Comparison of ENCODE assay signal across 8 cellular contexts in the genomic region with DNA sequence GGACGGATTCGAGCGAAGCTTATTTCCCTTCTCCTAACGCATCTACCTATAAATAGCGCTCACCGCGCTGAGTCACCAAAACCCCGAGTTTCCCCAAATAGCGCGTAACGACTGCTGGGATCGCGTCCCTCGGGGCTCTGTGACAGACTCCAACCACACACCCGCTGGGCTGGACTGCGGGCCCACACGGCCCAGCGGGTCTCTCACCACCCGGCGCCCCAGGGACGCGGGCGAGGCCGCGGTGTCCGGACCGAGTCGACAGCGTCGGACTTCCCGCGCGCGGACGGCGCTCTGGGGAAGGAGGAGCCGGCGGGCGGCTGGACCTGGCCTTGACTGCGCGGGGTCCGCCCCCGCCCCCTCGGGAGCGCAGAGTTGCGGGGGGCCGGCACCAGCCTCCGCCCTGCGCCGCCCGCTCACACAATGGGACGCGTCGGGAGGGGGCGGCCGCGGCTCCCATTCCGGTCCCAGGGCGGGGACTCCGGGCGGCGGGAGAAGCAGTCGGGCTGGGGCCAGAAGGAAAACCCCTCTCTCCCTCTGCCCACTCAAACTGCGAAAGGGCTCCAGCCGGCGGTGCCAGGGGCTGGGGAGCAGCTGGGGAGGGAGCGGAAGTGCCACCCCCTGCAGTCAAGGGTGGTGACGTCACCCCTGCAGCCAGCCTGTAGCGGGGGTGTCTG.
DNase-seq lines count a peak whose midpoint lies in the region; ATAC-seq, FAIRE-seq and TF ChIP-seq lines count a peak whose summit lies in the region.

No MANE protein-coding gene starts in this region.

- H3K9ac ChIP-seq in Loucy (ENCODE audit: low read depth, low read length, poor library complexity, severe bottlenecking) = peak overlapping the region; percentile 97

- FAIRE-seq in H54 (lab: Jason Lieb, UNC) = no peak

- peak overlapping the region; percentile 94 for H3K27ac Mint-ChIP-seq in activated naive CD4-positive, alpha-beta T cell treated with anti-CD3 and anti-CD28 coated beads, Interleukin-2, amount 50 U/mL, for 24 hours
- peak overlapping the region; percentile 93 for H3K27ac Mint-ChIP-seq in type B pancreatic cell

- peak; percentile 48 for TF ChIP-seq POLR2A in H54 (IDR thresholded peaks at IDR 0.05; ENCODE audit: low read depth, low read length)

- H3K27me3 ChIP-seq in Loucy (ENCODE audit: insufficient read depth, low read length, poor library complexity, severe bottlenecking) (no peaks in the 10 kb centered on the region), SJSA1 (replicated peaks) (no peaks in the 10 kb centered on the region)

- H2AFZ ChIP-seq in Loucy (ENCODE audit: low read length) = peak overlapping the region; percentile 31

- H3K27ac ChIP-seq in SJSA1 = peak overlapping the region; percentile 96

- H3K9me2 ChIP-seq in Loucy (replicated peaks; ENCODE audit: low read depth, low read length) = no peaks in the 10 kb centered on the region

- H3K9me3 Mint-ChIP-seq in activated naive CD4-positive, alpha-beta T cell treated with anti-CD3 and anti-CD28 coated beads, Interleukin-2, amount 50 U/mL, for 24 hours = no peaks in the 10 kb centered on the region
- no peaks in the 10 kb centered on the region for H3K9me3 Mint-ChIP-seq in type B pancreatic cell

- H4K20me1 ChIP-seq in Loucy (ENCODE audit: insufficient read depth, low read length, poor library complexity, severe bottlenecking) = peaks cover 15% of the 10 kb centered on the region

- peak overlapping the region; percentile 78 for H3K4me2 ChIP-seq in Loucy (ENCODE audit: low read depth, low read length, poor library complexity, severe bottlenecking)

- peak overlapping the region; percentile 89 for H3K4me3 Mint-ChIP-seq in activated naive CD4-positive, alpha-beta T cell treated with anti-CD3 and anti-CD28 coated beads, Interleukin-2, amount 50 U/mL, for 24 hours
- H3K4me3 Mint-ChIP-seq in type B pancreatic cell = peak overlapping the region; percentile 90

- TF ChIP-seq CTCF in Loucy (conservative IDR thresholded peaks at IDR 0.05; ENCODE audit: low read length) (no peak), omental fat pad (IDR thresholded peaks at IDR 0.05) (no peak), type B pancreatic cell (conservative IDR thresholded peaks at IDR 0.05) (no peak)

- H3K27me3 Mint-ChIP-seq in activated naive CD4-positive, alpha-beta T cell treated with anti-CD3 and anti-CD28 coated beads, Interleukin-2, amount 50 U/mL, for 24 hours = peaks cover 5% of the 10 kb centered on the region
- H3K27me3 Mint-ChIP-seq in type B pancreatic cell = peaks cover 35% of the 10 kb centered on the region

- H3K4me3 ChIP-seq in Loucy (ENCODE audit: low read length, poor library complexity, severe bottlenecking) (peak overlapping the region; percentile 93), SJSA1 (peak overlapping the region; percentile 87)

- H3F3A ChIP-seq in Loucy (ENCODE audit: low read depth) = 0 out of 2 replicates have a peak, but pooled peaks cover 3% of the 10 kb centered on the region

- H3K36me3 Mint-ChIP-seq in activated naive CD4-positive, alpha-beta T cell treated with anti-CD3 and anti-CD28 coated beads, Interleukin-2, amount 50 U/mL, for 24 hours = peaks cover 2% of the 10 kb centered on the region
- peaks cover 14% of the 10 kb centered on the region for H3K36me3 Mint-ChIP-seq in type B pancreatic cell

- peak; percentile 91 for ATAC-seq in omental fat pad (ENCODE audit: low FRiP score)

- H3K4me1 Mint-ChIP-seq in activated naive CD4-positive, alpha-beta T cell treated with anti-CD3 and anti-CD28 coated beads, Interleukin-2, amount 50 U/mL, for 24 hours = peaks cover 62% of the 10 kb centered on the region
- H3K4me1 Mint-ChIP-seq in type B pancreatic cell (ENCODE audit: unreplicated experiment) = peaks cover 30% of the 10 kb centered on the region

- peaks cover 44% of the 10 kb centered on the region for H3K4me1 ChIP-seq in Loucy (ENCODE audit: insufficient read depth, low read length, poor library complexity, severe bottlenecking)
- H3K4me1 ChIP-seq in SJSA1 (replicated peaks) = peaks cover 21% of the 10 kb centered on the region

- H3K9me3 ChIP-seq in Loucy (ENCODE audit: insufficient read depth, low read depth, low read length) = no peaks in the 10 kb centered on the region
- no peaks in the 10 kb centered on the region for H3K9me3 ChIP-seq in SJSA1 (replicated peaks)

- H3K36me3 ChIP-seq in Loucy (ENCODE audit: insufficient read depth, low read length) (no peaks in the 10 kb centered on the region), SJSA1 (no peaks in the 10 kb centered on the region; the same call in 1 of the 2 replicates)

- DNase-seq in GDM1 (lab: John Stamatoyannopoulos, UW) (peak; percentile 97), H54 (ENCODE audit: insufficient read length, low spot score) (peak; percentile 42), SJSA1 (ENCODE audit: low read depth in 1 of 2, low spot score in 2 of 2) (peak; percentile 95 to 97), glomerular visceral epithelial cell (ENCODE audit: extremely low spot score) (peak; percentile 98), omental fat pad (ENCODE audit: low spot score) (peak; percentile 77), type B pancreatic cell (ENCODE audit: extremely low spot score, unreplicated experiment) (no peak)

- H3K79me2 ChIP-seq in Loucy (ENCODE audit: insufficient read depth, low read length) = peaks cover 67% of the 10 kb centered on the region
